13 cellular contexts compared by ENCODE assay signal in genomic region chr16:386641-387156, GRCh38. TPM values are rescaled to one million over a fixed set of nuclear protein-coding genes. Genes with fewer than 3 reads are reported as not detected.
DNase-seq lines count a peak whose midpoint lies in the region; ATAC-seq and TF ChIP-seq lines count a peak whose summit lies in the region.
"Had no signal": no experiment of that assay in that cellular context is flagged by ENCODE, and none has a peak within 500 bp of the region (broad histone marks: within the 10 kb centered on the region; RNA-seq: fewer than 3 reads in every experiment).

No MANE protein-coding gene starts in this region.

- peaks cover 15% of the 10 kb centered on the region for H3K4me1 Mint-ChIP-seq in osteocyte (ENCODE audit: unreplicated experiment)
- H3K4me1 Mint-ChIP-seq in activated CD8-positive, alpha-beta T cell treated with anti-CD3 and anti-CD28 coated beads for 36 hours (ENCODE audit: low read depth) = peaks cover 23% of the 10 kb centered on the region

- H3K36me3 Mint-ChIP-seq in osteocyte (ENCODE audit: unreplicated experiment) = no peaks in the 10 kb centered on the region
- H3K36me3 Mint-ChIP-seq in activated CD8-positive, alpha-beta T cell treated with anti-CD3 and anti-CD28 coated beads for 36 hours (ENCODE audit: low read depth) = no peaks in the 10 kb centered on the region
- H3K36me3 Mint-ChIP-seq: IgD-negative memory B cell, T-cell had no signal

- H3K79me2 ChIP-seq in OCI-LY1 (ENCODE audit: insufficient read depth, low read length) = no peaks in the 10 kb centered on the region

- no peaks in the 10 kb centered on the region for H3F3A ChIP-seq in OCI-LY1 (ENCODE audit: insufficient read depth, low read length)

- H3K9me3 ChIP-seq in OCI-LY1 (ENCODE audit: low read length) = no peaks in the 10 kb centered on the region
- no peaks in the 10 kb centered on the region for H3K9me3 ChIP-seq in left lung

- no peak for ATAC-seq in activated CD8-positive, alpha-beta T cell treated with anti-CD3 and anti-CD28 coated beads for 36 hours
- no peak for ATAC-seq in left lung
- ATAC-seq: T-cell had no signal

- H3K27me3 ChIP-seq in OCI-LY1 (ENCODE audit: insufficient read depth, low read length) (no peaks in the 10 kb centered on the region), left lung (no peaks in the 10 kb centered on the region)

- 0 out of 2 replicates have a peak, but pooled peaks have one; percentile 21 for TF ChIP-seq CTCF in OCI-LY1 (IDR thresholded peaks at IDR 0.05; ENCODE audit: low read length)
- peak; percentile 19 for TF ChIP-seq CTCF in epithelial cell of proximal tubule (conservative IDR thresholded peaks at IDR 0.05; ENCODE audit: low read depth, low read length)
- TF ChIP-seq CTCF in osteocyte (IDR thresholded peaks at IDR 0.05) = peak; percentile 25
- no peak for TF ChIP-seq CTCF in activated CD8-positive, alpha-beta T cell treated with anti-CD3 and anti-CD28 coated beads for 36 hours (IDR thresholded peaks at IDR 0.05)
- TF ChIP-seq CTCF in left lung (IDR thresholded peaks at IDR 0.05) = no peak

- H3K4me2 ChIP-seq in OCI-LY1 (ENCODE audit: low read length) = no peak overlapping the region

- no peak overlapping the region for H2AFZ ChIP-seq in OCI-LY1 (ENCODE audit: low read length)

- H3K4me3 Mint-ChIP-seq in osteocyte (ENCODE audit: unreplicated experiment) = no peak overlapping the region
- no peak overlapping the region for H3K4me3 Mint-ChIP-seq in activated CD8-positive, alpha-beta T cell treated with anti-CD3 and anti-CD28 coated beads for 36 hours
- H3K4me3 Mint-ChIP-seq: T-cell had no signal

- no peaks in the 10 kb centered on the region for H3K9me3 Mint-ChIP-seq in osteocyte (ENCODE audit: unreplicated experiment)
- peaks cover under 1% of the 10 kb centered on the region for H3K9me3 Mint-ChIP-seq in activated CD8-positive, alpha-beta T cell treated with anti-CD3 and anti-CD28 coated beads for 36 hours
- H3K9me3 Mint-ChIP-seq: IgD-negative memory B cell, T-cell had no signal

- no peaks in the 10 kb centered on the region for H3K27me3 Mint-ChIP-seq in osteocyte (ENCODE audit: unreplicated experiment)
- no peaks in the 10 kb centered on the region for H3K27me3 Mint-ChIP-seq in activated CD8-positive, alpha-beta T cell treated with anti-CD3 and anti-CD28 coated beads for 36 hours
- H3K27me3 Mint-ChIP-seq: IgD-negative memory B cell, T-cell had no signal

- CTCF ChIA-PET in activated CD8-positive, alpha-beta T cell treated with anti-CD3 and anti-CD28 coated beads for 36 hours (lab: Charles Lee) = no interaction called here

- H3K9me2 ChIP-seq in OCI-LY1 (ENCODE audit: low read depth, low read length) = no peaks in the 10 kb centered on the region

- H3K36me3 ChIP-seq in OCI-LY1 (ENCODE audit: insufficient read depth, low read length) = no peaks in the 10 kb centered on the region; the same call in 1 of the 2 replicates
- no peaks in the 10 kb centered on the region for H3K36me3 ChIP-seq in left lung

- H3K4me1 ChIP-seq in OCI-LY1 (ENCODE audit: insufficient read depth, low read length, severe bottlenecking) = peaks cover 30% of the 10 kb centered on the region
- H3K4me1 ChIP-seq in left lung = peaks cover 0 to 21% of the 10 kb centered on the region in 2 donors

- no peak overlapping the region for H3K27ac ChIP-seq in OCI-LY1 (ENCODE audit: low read depth, low read length, poor library complexity, severe bottlenecking)
- H3K27ac ChIP-seq in left lung = no peak overlapping the region

- no peaks in the 10 kb centered on the region for H4K20me1 ChIP-seq in OCI-LY1 (ENCODE audit: insufficient read depth, low read length)

- DNase-seq in COLO829 (ENCODE audit: low spot score) = peak; percentile 70
- DNase-seq in epithelial cell of proximal tubule (ENCODE audit: low read depth) = no peak
- no peak for DNase-seq in osteocyte (ENCODE audit: extremely low spot score, unreplicated experiment)
- no peak for DNase-seq in A172 (ENCODE audit: low spot score)
- no peak for DNase-seq in activated CD8-positive, alpha-beta T cell treated with anti-CD3 and anti-CD28 coated beads for 36 hours
- no peak for DNase-seq in NCI-H187 (lab: John Stamatoyannopoulos, UW)
- DNase-seq in left lung = no peak
- DNase-seq: activated CD8-positive, alpha-beta memory T cell treated with anti-CD3 and anti-CD28 coated beads for 24 hours; amniotic stem cell; NCI-H226; T-cell had no signal

- intact Hi-C loops in activated CD8-positive, alpha-beta T cell treated with anti-CD3 and anti-CD28 coated beads for 36 hours (cut with micrococcal nuclease) = no loop called here
- intact Hi-C loops in left lung (cut with DNase I) = no loop called here

- H3K27ac Mint-ChIP-seq in osteocyte (ENCODE audit: unreplicated experiment) = no peak overlapping the region
- H3K27ac Mint-ChIP-seq in activated CD8-positive, alpha-beta T cell treated with anti-CD3 and anti-CD28 coated beads for 36 hours = no peak overlapping the region
- H3K27ac Mint-ChIP-seq: T-cell had no signal

- POLR2A ChIA-PET in activated CD8-positive, alpha-beta T cell treated with anti-CD3 and anti-CD28 coated beads for 36 hours (lab: Charles Lee) = no interaction called here

- no peak overlapping the region for H3K9ac ChIP-seq in OCI-LY1 (ENCODE audit: low read length)

- H3K4me3 ChIP-seq in OCI-LY1 (ENCODE audit: low read depth, low read length, poor library complexity, severe bottlenecking) (no peak overlapping the region), epithelial cell of proximal tubule (ENCODE audit: low read depth, low read length) (no peak overlapping the region), left lung (no peak overlapping the region)

RNA-seq across cellular contexts. Expression of gene PGAP6, which starts 4.9 kb away (rescaled TPM):
- total RNA-seq in epithelial cell of proximal tubule (69.3 and 87.2 TPM in 2 replicates), osteocyte (59.3 and 61.6 TPM in 2 replicates), left lung (10 to 100 TPM; 76.3 to 88.4 TPM)
- total RNA-seq in A172 (2014; rRNA removed; shearing (Covaris generic)) = 46.6 and 58.5 TPM in 2 replicates
- 10 to 100 TPM; 21.9 to 24.8 TPM for total RNA-seq in activated CD8-positive, alpha-beta T cell treated with anti-CD3 and anti-CD28 coated beads for 36 hours

RNA-seq across cellular contexts. Expression of gene NME4, which starts 10.3 kb away (rescaled TPM):
- total RNA-seq in epithelial cell of proximal tubule (82.3 and 93.2 TPM in 2 replicates), osteocyte (148 and 157 TPM in 2 replicates), left lung (10 to 100 TPM; 72.3 to 78.1 TPM)
- 161 and 179 TPM in 2 replicates for total RNA-seq in A172 (2014; rRNA removed; shearing (Covaris generic))
- total RNA-seq in activated CD8-positive, alpha-beta T cell treated with anti-CD3 and anti-CD28 coated beads for 36 hours = 10 to 100 TPM; 22.9 to 24.2 TPM

RNA-seq across cellular contexts. Expression of gene DECR2, which starts 15.0 kb away (rescaled TPM):
- total RNA-seq in epithelial cell of proximal tubule (12.9 and 20.8 TPM in 2 replicates), osteocyte (23.4 and 23.9 TPM in 2 replicates), left lung (10 to 100 TPM; 14.4 to 17.1 TPM)
- 8.1 and 12.5 TPM in 2 replicates for total RNA-seq in A172 (2014; rRNA removed; shearing (Covaris generic))
- total RNA-seq in activated CD8-positive, alpha-beta T cell treated with anti-CD3 and anti-CD28 coated beads for 36 hours = 1 to 10 TPM; 9.7 to 10.0 TPM

RNA-seq across cellular contexts. Expression of gene MRPL28, which starts 16.4 kb away (rescaled TPM):
- total RNA-seq in epithelial cell of proximal tubule (188 and 253 TPM in 2 replicates), osteocyte (71.7 and 74.3 TPM in 2 replicates), left lung (10 to 100 TPM; 45.4 to 48.1 TPM)
- total RNA-seq in A172 (2014; rRNA removed; shearing (Covaris generic)) = 234 and 252 TPM in 2 replicates
- 10 to 100 TPM; 95.0 to 98.2 TPM for total RNA-seq in activated CD8-positive, alpha-beta T cell treated with anti-CD3 and anti-CD28 coated beads for 36 hours

RNA-seq across cellular contexts. Expression of gene AXIN1, which starts 34.2 kb away (rescaled TPM):
- total RNA-seq in epithelial cell of proximal tubule = 33.9 and 36.0 TPM in 2 replicates
- 31.5 and 33.0 TPM in 2 replicates for total RNA-seq in osteocyte
- total RNA-seq in A172 (2014; rRNA removed; shearing (Covaris generic)) = 39.0 and 50.5 TPM in 2 replicates
- total RNA-seq in activated CD8-positive, alpha-beta T cell treated with anti-CD3 and anti-CD28 coated beads for 36 hours = 10 to 100 TPM; 24.1 to 24.9 TPM
- total RNA-seq in left lung = 10 to 100 TPM; 21.7 to 22.7 TPM

Comparison
In these comparisons a context has a peak if more than half of its experiments do, and no peak if none do; other contexts are left out.
1. CTCF ChIP-seq: peak in OCI-LY1 (single experiment), epithelial cell of proximal tubule (single experiment) and osteocyte (single experiment); none in activated CD8-positive, alpha-beta T cell treated with anti-CD3 and anti-CD28 coated beads for 36 hours (single experiment) and left lung (0 of 2).